In the genomic region with DNA sequence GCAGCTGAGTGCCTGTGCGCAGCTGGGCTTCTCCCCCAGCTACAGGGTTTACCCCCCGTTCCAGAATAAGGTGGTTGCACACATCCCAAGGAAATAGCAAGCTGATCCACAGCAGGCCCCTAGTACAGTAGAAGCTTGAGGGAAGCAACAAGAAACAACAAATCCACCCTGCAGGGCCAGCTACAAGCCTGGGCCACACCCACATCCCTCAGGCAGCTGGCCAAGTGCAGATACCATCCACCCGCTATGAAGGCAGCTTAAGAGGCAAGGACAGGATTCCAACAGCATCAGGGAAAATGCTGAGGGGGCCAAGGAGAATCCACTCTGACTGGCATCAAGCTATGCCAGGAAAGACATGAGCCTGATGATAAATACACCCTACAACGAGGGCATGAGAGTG, we compare ENCODE assay signal across 12 cellular contexts.
A peak's percentile ranks its signal among the peaks of the same experiment; 100 is the strongest.
DNase-seq lines count a peak whose midpoint lies in the region; ATAC-seq, FAIRE-seq and TF ChIP-seq lines count a peak whose summit lies in the region.
"Had no signal": no experiment of that assay in that cellular context is flagged by ENCODE, and none has a peak within 500 bp of the region (broad histone marks: within the 10 kb centered on the region; RNA-seq: fewer than 3 reads in every experiment).

No MANE protein-coding gene starts in this region.

- H3K79me2 ChIP-seq in SK-N-SH (ENCODE audit: insufficient read depth): no peaks in the 10 kb centered on the region

- no peaks in the 10 kb centered on the region for H3K9me3 ChIP-seq in SK-N-SH
- H3K9me3 ChIP-seq in lower lobe of right lung: no peaks in the 10 kb centered on the region

- H3K27me3 Mint-ChIP-seq in activated CD4-positive, alpha-beta T cell treated with anti-CD3 and anti-CD28 coated beads, Interleukin-2, amount 10 ng/mL, durations not matched to agents 24 days and 14 days: no peaks in the 10 kb centered on the region
- no peaks in the 10 kb centered on the region for H3K27me3 Mint-ChIP-seq in activated T-cell treated with anti-CD3 and anti-CD28 coated beads, Interleukin-2, amount 50 U/mL, for 4 hours (ENCODE audit: low read depth)

- TF ChIP-seq CTCF in SK-N-SH (IDR thresholded peaks at IDR 0.05): no peak
- TF ChIP-seq CTCF in lower lobe of right lung (IDR thresholded peaks at IDR 0.05): no peak

- H3K4me1 ChIP-seq in SK-N-SH (ENCODE audit: control insufficient read depth in 1 of 2, insufficient read depth in 2 of 2, low read depth in 1 of 2, low read length in 1 of 2) (peaks cover 0 to 3% of the 10 kb centered on the region in 2 experiments; a peak in 1 of 4 replicates), lower lobe of right lung (peaks cover 26% of the 10 kb centered on the region)

- H3K27me3 ChIP-seq in SK-N-SH (ENCODE audit: insufficient read depth) (no peaks in the 10 kb centered on the region; the same call in 1 of the 2 replicates), lower lobe of right lung (ENCODE audit: low read depth) (no peaks in the 10 kb centered on the region)

- H3K4me3 ChIP-seq in SK-N-SH (ENCODE audit: low read depth in 2 of 2, low read length in 1 of 2) (no peak overlapping the region), lower lobe of right lung (no peak overlapping the region)

- H3K9me2 ChIP-seq in SK-N-SH: no peaks in the 10 kb centered on the region

- H3K4me2 ChIP-seq in SK-N-SH: no peak overlapping the region

- H3K27ac ChIP-seq in SK-N-SH (ENCODE audit: low read depth in 2 of 2, low read length in 1 of 2) (no peak overlapping the region), lower lobe of right lung (peak overlapping the region; percentile 41)

- H3K4me1 Mint-ChIP-seq in activated CD4-positive, alpha-beta T cell treated with anti-CD3 and anti-CD28 coated beads, Interleukin-2, amount 10 ng/mL, durations not matched to agents 24 days and 14 days: no peaks in the 10 kb centered on the region
- no peaks in the 10 kb centered on the region for H3K4me1 Mint-ChIP-seq in activated T-cell treated with anti-CD3 and anti-CD28 coated beads, Interleukin-2, amount 50 U/mL, for 4 hours (ENCODE audit: low read depth)

- H3K27ac Mint-ChIP-seq in activated CD4-positive, alpha-beta T cell treated with anti-CD3 and anti-CD28 coated beads, Interleukin-2, amount 10 ng/mL, durations not matched to agents 24 days and 14 days: no peak overlapping the region

- no peak for ATAC-seq in SK-N-SH treated with all-trans-retinoic acid at 6 μM for 48 hours
- ATAC-seq in lower lobe of right lung: peak in 1 of 2 donors; percentile 61
- ATAC-seq in activated T-cell treated with anti-CD3 and anti-CD28 coated beads, Interleukin-2, amount 50 U/mL, for 4 hours: no peak

- CTCF ChIA-PET in SK-N-SH (lab: Yijun Ruan, JAX): no interaction called here

- no peak overlapping the region for H2AFZ ChIP-seq in SK-N-SH (ENCODE audit: low read depth)

- no peaks in the 10 kb centered on the region for H3K36me3 Mint-ChIP-seq in activated CD4-positive, alpha-beta T cell treated with anti-CD3 and anti-CD28 coated beads, Interleukin-2, amount 10 ng/mL, durations not matched to agents 24 days and 14 days (ENCODE audit: low read depth)
- H3K36me3 Mint-ChIP-seq in activated T-cell treated with anti-CD3 and anti-CD28 coated beads, Interleukin-2, amount 50 U/mL, for 4 hours (ENCODE audit: insufficient read depth): no peaks in the 10 kb centered on the region

- POLR2A ChIA-PET in SK-N-SH (lab: Yijun Ruan, JAX): no interaction called here

- no peaks in the 10 kb centered on the region for H4K20me1 ChIP-seq in SK-N-SH (ENCODE audit: insufficient read depth)

- H3K4me3 Mint-ChIP-seq in activated CD4-positive, alpha-beta T cell treated with anti-CD3 and anti-CD28 coated beads, Interleukin-2, amount 10 ng/mL, durations not matched to agents 24 days and 14 days: no peak overlapping the region
- no peak overlapping the region for H3K4me3 Mint-ChIP-seq in activated T-cell treated with anti-CD3 and anti-CD28 coated beads, Interleukin-2, amount 50 U/mL, for 4 hours

- H3K9ac ChIP-seq in SK-N-SH: no peak overlapping the region

- H3K36me3 ChIP-seq in SK-N-SH (replicated peaks in 1 of 2; ENCODE audit: control insufficient read depth in 1 of 2, insufficient read depth in 2 of 2, low read length in 1 of 2): no peaks in the 10 kb centered on the region
- no peaks in the 10 kb centered on the region for H3K36me3 ChIP-seq in lower lobe of right lung

- FAIRE-seq in urothelium cell line (lab: Jason Lieb, UNC): no peak
- FAIRE-seq: islet of Langerhans had no signal

- TF ChIP-seq EP300 in SK-N-SH (IDR thresholded peaks at IDR 0.05; ENCODE audit: borderline replicate concordance in 1 of 2, low read depth in 1 of 2, low read length in 1 of 2): no peak

- no peaks in the 10 kb centered on the region for H3K9me3 Mint-ChIP-seq in activated CD4-positive, alpha-beta T cell treated with anti-CD3 and anti-CD28 coated beads, Interleukin-2, amount 10 ng/mL, durations not matched to agents 24 days and 14 days
- no peaks in the 10 kb centered on the region for H3K9me3 Mint-ChIP-seq in activated T-cell treated with anti-CD3 and anti-CD28 coated beads, Interleukin-2, amount 50 U/mL, for 4 hours

- H3F3A ChIP-seq in SK-N-SH (replicated peaks; ENCODE audit: insufficient read depth): no peaks in the 10 kb centered on the region

- WGBS in SK-N-SH (ENCODE audit: low lambda C conversion rate): 20% methylated on average over 4 of the region's 4 CpGs

- intact Hi-C loops in lower lobe of right lung (cut with DNase I): no loop called here
- intact Hi-C loops in activated CD4-positive, alpha-beta T cell treated with anti-CD3 and anti-CD28 coated beads, Interleukin-2, amount 10 ng/mL, durations not matched to agents 24 days and 14 days (cut with micrococcal nuclease): no loop called here

- DNase-seq in SK-N-SH (peak; percentile 36), dedifferentiated amniotic fluid mesenchymal stem cell (ENCODE audit: extremely low spot score) (peak; percentile 82), lower lobe of right lung (peak; percentile 66), urothelium cell line (ENCODE audit: low spot score) (peak; percentile 56), MV-4-11 (lab: John Stamatoyannopoulos, UW) (no peak)
- no peak for DNase-seq in activated CD4-positive, alpha-beta T cell treated with anti-CD3 and anti-CD28 coated beads, Interleukin-2, amount 10 ng/mL, durations not matched to agents 24 days and 14 days
- DNase-seq in activated T-cell treated with anti-CD3 and anti-CD28 coated beads, Interleukin-2, amount 50 U/mL, for 4 hours: no peak
- DNase-seq: activated effector memory CD4-positive, alpha-beta T cell treated with anti-CD3 and anti-CD28 coated beads, Interleukin-2, amount 50 U/mL, for 16 hours; Kasumi-1; T-helper 2 cell had no signal

- TF ChIP-seq RAD21 in SK-N-SH (IDR thresholded peaks at IDR 0.05; ENCODE audit: low read length): no peak

TF ChIP-seq in SK-N-SH, 30 proteins besides CTCF, POLR2A, EP300 and RAD21:
- TF ChIP-seq RXRA (IDR thresholded peaks at IDR 0.05; ENCODE audit: borderline replicate concordance, low read depth) (no peak), TCF12 (IDR thresholded peaks at IDR 0.05) (no peak), FOXM1 (IDR thresholded peaks at IDR 0.05; ENCODE audit: low read depth) (no peak), GATA2 (CRISPR knock-in tag; IDR thresholded peaks at IDR 0.05) (no peak), GABPA (IDR thresholded peaks at IDR 0.05; ENCODE audit: low read depth) (no peak)
- TF ChIP-seq, protein P1, sequence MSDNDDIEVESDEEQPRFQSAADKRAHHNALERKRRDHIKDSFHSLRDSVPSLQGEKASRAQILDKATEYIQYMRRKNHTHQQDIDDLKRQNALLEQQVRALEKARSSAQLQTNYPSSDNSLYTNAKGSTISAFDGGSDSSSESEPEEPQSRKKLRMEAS (IDR thresholded peaks at IDR 0.05; ENCODE audit: low read depth): no peak

TF ChIP-seq in SK-N-SH treated with all-trans-retinoic acid at 6 μM for 48 hours, 23 proteins besides CTCF, POLR2A, EP300 and RAD21 (continues in another document):
- TF ChIP-seq, protein P2, sequence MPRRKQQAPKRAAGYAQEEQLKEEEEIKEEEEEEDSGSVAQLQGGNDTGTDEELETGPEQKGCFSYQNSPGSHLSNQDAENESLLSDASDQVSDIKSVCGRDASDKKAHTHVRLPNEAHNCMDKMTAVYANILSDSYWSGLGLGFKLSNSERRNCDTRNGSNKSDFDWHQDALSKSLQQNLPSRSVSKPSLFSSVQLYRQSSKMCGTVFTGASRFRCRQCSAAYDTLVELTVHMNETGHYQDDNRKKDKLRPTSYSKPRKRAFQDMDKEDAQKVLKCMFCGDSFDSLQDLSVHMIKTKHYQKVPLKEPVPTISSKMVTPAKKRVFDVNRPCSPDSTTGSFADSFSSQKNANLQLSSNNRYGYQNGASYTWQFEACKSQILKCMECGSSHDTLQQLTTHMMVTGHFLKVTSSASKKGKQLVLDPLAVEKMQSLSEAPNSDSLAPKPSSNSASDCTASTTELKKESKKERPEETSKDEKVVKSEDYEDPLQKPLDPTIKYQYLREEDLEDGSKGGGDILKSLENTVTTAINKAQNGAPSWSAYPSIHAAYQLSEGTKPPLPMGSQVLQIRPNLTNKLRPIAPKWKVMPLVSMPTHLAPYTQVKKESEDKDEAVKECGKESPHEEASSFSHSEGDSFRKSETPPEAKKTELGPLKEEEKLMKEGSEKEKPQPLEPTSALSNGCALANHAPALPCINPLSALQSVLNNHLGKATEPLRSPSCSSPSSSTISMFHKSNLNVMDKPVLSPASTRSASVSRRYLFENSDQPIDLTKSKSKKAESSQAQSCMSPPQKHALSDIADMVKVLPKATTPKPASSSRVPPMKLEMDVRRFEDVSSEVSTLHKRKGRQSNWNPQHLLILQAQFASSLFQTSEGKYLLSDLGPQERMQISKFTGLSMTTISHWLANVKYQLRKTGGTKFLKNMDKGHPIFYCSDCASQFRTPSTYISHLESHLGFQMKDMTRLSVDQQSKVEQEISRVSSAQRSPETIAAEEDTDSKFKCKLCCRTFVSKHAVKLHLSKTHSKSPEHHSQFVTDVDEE (CRISPR knock-in tag; IDR thresholded peaks at IDR 0.05): no peak
- no peak for TF ChIP-seq ZNF565 (CRISPR knock-in tag; conservative IDR thresholded peaks at IDR 0.05; ENCODE audit: low read depth)
- no peak for TF ChIP-seq ZNF70 (CRISPR knock-in tag; IDR thresholded peaks at IDR 0.05)
- no peak for TF ChIP-seq CSDC2 (CRISPR knock-in tag; IDR thresholded peaks at IDR 0.05)
- TF ChIP-seq RARB (CRISPR knock-in tag; IDR thresholded peaks at IDR 0.05): no peak
- no peak for TF ChIP-seq ZFP3 (CRISPR knock-in tag; IDR thresholded peaks at IDR 0.05)
- TF ChIP-seq, protein P3, sequence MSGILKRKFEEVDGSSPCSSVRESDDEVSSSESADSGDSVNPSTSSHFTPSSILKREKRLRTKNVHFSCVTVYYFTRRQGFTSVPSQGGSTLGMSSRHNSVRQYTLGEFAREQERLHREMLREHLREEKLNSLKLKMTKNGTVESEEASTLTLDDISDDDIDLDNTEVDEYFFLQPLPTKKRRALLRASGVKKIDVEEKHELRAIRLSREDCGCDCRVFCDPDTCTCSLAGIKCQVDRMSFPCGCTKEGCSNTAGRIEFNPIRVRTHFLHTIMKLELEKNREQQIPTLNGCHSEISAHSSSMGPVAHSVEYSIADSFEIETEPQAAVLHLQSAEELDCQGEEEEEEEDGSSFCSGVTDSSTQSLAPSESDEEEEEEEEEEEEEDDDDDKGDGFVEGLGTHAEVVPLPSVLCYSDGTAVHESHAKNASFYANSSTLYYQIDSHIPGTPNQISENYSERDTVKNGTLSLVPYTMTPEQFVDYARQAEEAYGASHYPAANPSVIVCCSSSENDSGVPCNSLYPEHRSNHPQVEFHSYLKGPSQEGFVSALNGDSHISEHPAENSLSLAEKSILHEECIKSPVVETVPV (CRISPR knock-in tag; IDR thresholded peaks at IDR 0.05): no peak

Comparison
In these comparisons a context has a peak if more than half of its experiments do, and no peak if none do; other contexts are left out.
1. DNase-seq: peak in SK-N-SH (single experiment), dedifferentiated amniotic fluid mesenchymal stem cell (single experiment), lower lobe of right lung (single experiment) and urothelium cell line (single experiment); none in MV-4-11 (single experiment), activated CD4-positive, alpha-beta T cell treated with anti-CD3 and anti-CD28 coated beads, Interleukin-2, amount 10 ng/mL, durations not matched to agents 24 days and 14 days (single experiment) and activated T-cell treated with anti-CD3 and anti-CD28 coated beads, Interleukin-2, amount 50 U/mL, for 4 hours (single experiment).